In the genomic region with DNA sequence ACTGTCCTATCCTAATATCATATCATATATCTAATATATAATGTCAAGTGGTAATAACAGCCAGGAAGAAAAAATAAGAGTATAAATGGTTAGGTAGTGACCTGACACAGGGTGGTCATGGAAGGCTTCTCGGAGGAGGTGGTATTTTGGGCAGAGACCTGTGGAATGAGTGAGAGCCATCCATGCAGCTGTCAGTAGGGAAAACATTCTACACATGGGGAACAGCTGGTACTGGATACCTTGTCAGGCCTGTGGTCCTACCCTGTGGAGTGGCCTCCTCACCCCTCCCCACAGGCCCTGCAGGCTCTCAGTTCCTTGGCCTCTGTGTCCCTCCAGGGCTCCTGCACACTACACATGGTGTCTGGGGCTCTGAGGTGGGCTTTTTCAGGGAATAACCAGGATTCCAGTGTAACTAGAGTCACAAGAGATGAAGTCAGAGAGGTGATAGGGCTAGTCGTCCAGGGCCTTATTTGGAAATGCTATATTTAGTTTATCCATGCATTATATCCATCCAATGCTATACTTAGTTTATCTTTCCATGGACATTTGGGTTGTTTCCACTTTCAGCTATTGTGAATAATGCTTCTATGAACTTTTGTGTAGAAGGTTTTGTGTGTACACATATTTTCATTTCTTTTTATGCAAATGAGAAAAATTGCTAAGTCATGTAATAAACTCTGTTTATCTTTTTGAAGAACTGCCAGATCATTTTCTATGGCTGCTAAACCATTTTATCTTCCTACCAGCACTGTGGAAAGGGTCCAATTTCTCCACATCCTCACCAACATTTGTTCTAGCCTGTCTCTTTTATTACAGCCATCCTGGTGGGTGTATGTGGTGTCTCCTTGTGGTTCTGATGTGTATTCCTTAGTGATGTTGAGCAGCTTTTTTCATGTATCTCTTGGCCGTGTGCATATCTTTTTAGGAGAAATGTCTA, we compare ENCODE assay signal across 25 cellular contexts.
DNase-seq lines count a peak whose midpoint lies in the region; ATAC-seq, FAIRE-seq and TF ChIP-seq lines count a peak whose summit lies in the region.
"Had no signal": no experiment of that assay in that cellular context is flagged by ENCODE, and none has a peak within 500 bp of the region (broad histone marks: within the 10 kb centered on the region; RNA-seq: fewer than 3 reads in every experiment).

No MANE protein-coding gene starts in this region.

- H3K9me3 ChIP-seq in HepG2 (ENCODE audit: low read length): no peaks in the 10 kb centered on the region
- H3K9me3 ChIP-seq in right lobe of liver: no peaks in the 10 kb centered on the region
- H3K9me3 ChIP-seq in left ventricle myocardium inferior (replicated peaks): no peaks in the 10 kb centered on the region
- H3K9me3 ChIP-seq: transverse colon had no signal

- ATAC-seq in HepG2: no peak
- no peak for ATAC-seq in right lobe of liver
- no peak for ATAC-seq in HG03439 (IDR thresholded peaks at IDR 0.05; ENCODE audit: unreplicated experiment)
- ATAC-seq: activated CD8-positive, alpha-beta T cell treated with anti-CD3 and anti-CD28 coated beads, Interleukin-2, amount 10 ng/mL, durations not matched to agents 7 days and 5 days; activated T-cell treated with anti-CD3 and anti-CD28 coated beads, Interleukin-2, amount 50 U/mL, for 72 hours; CD8-positive, alpha-beta T cell; esophagus mucosa; stimulated activated naive B cell treated with anti-CD40 and anti-IgM and Interleukin-4, amounts not matched to agents 10 μg/mL and 1 μg/mL and 100 μg/mL, for 72 hours had no signal

- no peaks in the 10 kb centered on the region; a peak in 1 of 5 replicates for H3K27me3 ChIP-seq in HepG2 (ENCODE audit: control insufficient read depth in 1 of 2, insufficient read depth in 2 of 2, low read length in 2 of 2)
- no peaks in the 10 kb centered on the region for H3K27me3 ChIP-seq in right lobe of liver
- H3K27me3 ChIP-seq in left ventricle myocardium inferior (ENCODE audit: low read depth): no peaks in the 10 kb centered on the region
- H3K27me3 ChIP-seq: transverse colon had no signal

- no peak for TF ChIP-seq RAD21 in HepG2 (CRISPR knock-in tag; IDR thresholded peaks at IDR 0.05)

- no peaks in the 10 kb centered on the region for H3K36me3 ChIP-seq in HepG2 (replicated peaks in 1 of 2; ENCODE audit: control insufficient read depth in 1 of 2, insufficient read depth in 2 of 2, low read length in 2 of 2)
- no peaks in the 10 kb centered on the region for H3K36me3 ChIP-seq in right lobe of liver
- H3K36me3 ChIP-seq in left ventricle myocardium inferior: no peaks in the 10 kb centered on the region
- H3K36me3 ChIP-seq: transverse colon had no signal

- 0 out of 2 replicates have a peak, but pooled peaks cover 2% of the 10 kb centered on the region for H4K20me1 ChIP-seq in HepG2 (ENCODE audit: insufficient read depth, low read length)

- TF ChIP-seq EP300 in HepG2 (IDR thresholded peaks at IDR 0.05; ENCODE audit: low read depth in 2 of 2, low read length in 2 of 2) (no peak), HepG2 (CRISPR knock-in tag; IDR thresholded peaks at IDR 0.05; ENCODE audit: borderline replicate concordance) (no peak)

- H3K79me2 ChIP-seq in HepG2 (ENCODE audit: insufficient read depth, low read length): no peaks in the 10 kb centered on the region

- TF ChIP-seq CTCF in HepG2 (CRISPR knock-in tag; IDR thresholded peaks at IDR 0.05): no peak
- no peak for TF ChIP-seq CTCF in right lobe of liver (IDR thresholded peaks at IDR 0.05)
- no peak for TF ChIP-seq CTCF in left ventricle myocardium inferior (IDR thresholded peaks at IDR 0.05; ENCODE audit: borderline replicate concordance)

- H3K27ac ChIP-seq in HepG2 (ENCODE audit: extremely low read length, insufficient read depth, low read length): no peak overlapping the region
- H3K27ac ChIP-seq in right lobe of liver: no peak overlapping the region
- peak overlapping the region; percentile 51 for H3K27ac ChIP-seq in left ventricle myocardium inferior (replicated peaks)
- H3K27ac ChIP-seq: transverse colon had no signal

- in situ Hi-C loops in HepG2 (cut with HindIII; ENCODE audit: extremely low pct_ligation_motif_present, low pct_unique_long_range_greater_than_20kb): no loop called here

- BruUV-seq in HepG2 (replicated peaks; lab: Mats Ljungman, UMichigan): no TSS peak

- no peak overlapping the region for H2AFZ ChIP-seq in HepG2 (ENCODE audit: low read length)

- no peak overlapping the region for H3K9ac ChIP-seq in HepG2 (ENCODE audit: insufficient read depth, low read depth, low read length)

- POLR2A ChIA-PET in HepG2 (lab: Yijun Ruan, JAX): no interaction called here

- FAIRE-seq in HepG2 (lab: Jason Lieb, UNC): no peak
- FAIRE-seq: kidney had no signal

- H3K4me1 ChIP-seq in HepG2 (ENCODE audit: insufficient read depth, low read length) (no peaks in the 10 kb centered on the region), right lobe of liver (no peaks in the 10 kb centered on the region), left ventricle myocardium inferior (peaks cover 33% of the 10 kb centered on the region)

- intact Hi-C loops in HepG2 (cut with micrococcal nuclease; ENCODE audit: unreplicated experiment) (no loop called here), right lobe of liver (cut with DNase I) (loop anchor here in 1 of 2 donors (10.0 kb wide), 1 partner anchor 48 kb away; no protein-coding TSS in a partner anchor), left ventricle myocardium inferior (cut with micrococcal nuclease) (loop anchor here (10.0 kb wide), 1 partner anchor 62 kb away; no protein-coding TSS in a partner anchor)

- WGBS in HepG2 (ENCODE audit: low lambda C conversion rate): 3% methylated on average over 3 of the region's 3 CpGs
- 51% methylated on average over 3 of the region's 3 CpGs for WGBS in right lobe of liver (ENCODE audit: insufficient coverage, low coverage, low lambda C conversion rate, missing lambda C conversion rate)

- no peak overlapping the region for H3K4me3 ChIP-seq in HepG2 (replicated peaks in 1 of 3; ENCODE audit: insufficient read depth in 1 of 3, low read depth in 2 of 3, low read length in 3 of 3)
- H3K4me3 ChIP-seq in right lobe of liver: no peak overlapping the region
- no peak overlapping the region for H3K4me3 ChIP-seq in left ventricle myocardium inferior
- H3K4me3 ChIP-seq: transverse colon had no signal

- DNase-seq in HepG2 (ENCODE audit: low spot score) (no peak), right lobe of liver (no peak), astrocyte of the hippocampus (ENCODE audit: low read depth, low spot score) (peak; percentile 38), left ventricle myocardium inferior (no peak), HT-29 (ENCODE audit: low spot score) (no peak), kidney tubule cell (ENCODE audit: low spot score) (no peak), T-helper 2 cell (no peak)
- DNase-seq: ACHN; activated CD4-positive, CD25-positive, alpha-beta regulatory T cell; activated CD8-positive, alpha-beta T cell treated with anti-CD3 and anti-CD28 coated beads, Interleukin-2, amount 10 ng/mL, durations not matched to agents 7 days and 5 days; activated naive CD8-positive, alpha-beta T cell treated with anti-CD3 and anti-CD28 coated beads, Interleukin-2, amount 10 ng/mL, durations not matched to agents 7 days and 5 days; activated T-cell treated with anti-CD3 and anti-CD28 coated beads, Interleukin-2, amount 50 U/mL, for 72 hours; caudate nucleus; CD8-positive, alpha-beta T cell; DND-41; hippocampal formation; kidney; mesendoderm; NCI-H146; NCI-H345; retina; stimulated activated naive B cell treated with anti-CD40 and anti-IgM and Interleukin-4, amounts not matched to agents 10 μg/mL and 1 μg/mL and 100 μg/mL, for 72 hours; transverse colon had no signal

- TF ChIP-seq POLR2A in HepG2 (IDR thresholded peaks at IDR 0.05; ENCODE audit: insufficient read depth in 1 of 2, low read depth in 2 of 2, low read length in 2 of 2): no peak
- no peak for TF ChIP-seq POLR2A in right lobe of liver (IDR thresholded peaks at IDR 0.05)

- CTCF ChIA-PET in HepG2 (lab: Yijun Ruan, JAX; ENCODE audit: low intra/inter-chr PET ratio, low total read pairs): no interaction called here

- H3K4me2 ChIP-seq in HepG2 (ENCODE audit: low read depth, low read length): no peak overlapping the region

TF ChIP-seq in HepG2, 621 proteins besides CTCF, POLR2A, EP300 and RAD21 (continues in another document):
- TF ChIP-seq IKZF5 (CRISPR knock-in tag; IDR thresholded peaks at IDR 0.05) (no peak), ZNF264 (CRISPR knock-in tag; IDR thresholded peaks at IDR 0.05) (no peak), ZFP36 (IDR thresholded peaks at IDR 0.05; ENCODE audit: borderline replicate concordance, low read depth, low read length, partially characterized antibody) (peak; percentile 19), MAFK (conservative IDR thresholded peaks at IDR 0.05 in 1 of 2, IDR thresholded peaks at IDR 0.05 in 1 of 2; ENCODE audit: low read length in 2 of 2) (peak; percentile 4 to 37; a peak in 1 of 4 replicates), ZNF619 (CRISPR knock-in tag; IDR thresholded peaks at IDR 0.05) (no peak), NR2F6 (IDR thresholded peaks at IDR 0.05) (no peak), NR2F6 (CRISPR knock-in tag; IDR thresholded peaks at IDR 0.05) (no peak), EHMT2 (IDR thresholded peaks at IDR 0.05; ENCODE audit: borderline replicate concordance, low read depth, low read length) (no peak), SYNCRIP (IDR thresholded peaks at IDR 0.05; ENCODE audit: insufficient read depth, low read depth, low read length) (no peak)
